In the genomic region with DNA sequence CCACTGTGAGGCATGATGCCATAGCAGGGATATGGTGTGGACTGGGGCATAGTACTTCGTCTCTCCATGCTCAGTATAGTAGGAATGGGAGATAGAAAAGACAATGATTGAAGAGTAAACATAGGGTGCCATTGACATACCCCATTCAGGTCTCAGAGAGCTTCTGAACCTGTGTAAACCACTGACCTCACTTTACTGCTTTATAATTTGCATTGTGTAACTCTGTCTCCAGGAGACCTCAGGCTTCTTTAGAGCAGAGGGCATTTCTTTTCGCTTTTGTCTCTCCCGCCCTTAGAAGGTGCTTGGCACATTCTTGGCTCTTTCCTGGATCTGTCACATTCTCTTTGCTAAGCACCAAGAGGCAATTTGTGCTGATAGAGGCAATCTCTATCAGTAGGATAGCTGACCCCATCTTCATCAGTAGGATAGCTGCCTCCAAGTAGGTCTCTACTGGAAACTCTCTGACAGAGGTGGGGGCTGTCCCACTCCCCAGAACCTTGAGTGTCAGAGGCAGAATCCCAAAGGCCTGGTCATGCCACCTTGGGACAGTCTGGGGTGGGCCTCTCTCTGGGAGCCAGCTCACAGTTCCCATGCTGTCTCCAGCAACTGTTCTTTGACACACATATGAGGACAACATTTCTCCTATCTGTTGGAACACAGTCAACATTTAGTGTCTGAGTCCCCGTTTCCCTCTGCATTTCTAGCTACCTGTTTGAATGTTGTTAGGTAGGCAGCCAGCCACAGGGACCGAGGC, we compare ENCODE assay signal across 24 cellular contexts.
DNase-seq lines count a peak whose midpoint lies in the region; TF ChIP-seq lines count a peak whose summit lies in the region.
"Had no signal": no experiment of that assay in that cellular context is flagged by ENCODE, and none has a peak within 500 bp of the region (broad histone marks: within the 10 kb centered on the region; RNA-seq: fewer than 3 reads in every experiment).

No MANE protein-coding gene starts in this region.

- H3K9me2 ChIP-seq in Loucy (replicated peaks; ENCODE audit: low read depth, low read length) = no peaks in the 10 kb centered on the region

- no peak overlapping the region for H3K27ac ChIP-seq in endodermal cell (ENCODE audit: low read depth, low read length)
- H3K27ac ChIP-seq: 22Rv1, PC-9 had no signal

- H3K27me3 ChIP-seq in Loucy (ENCODE audit: insufficient read depth, low read length, poor library complexity, severe bottlenecking) = no peaks in the 10 kb centered on the region
- no peaks in the 10 kb centered on the region for H3K27me3 ChIP-seq in endodermal cell (ENCODE audit: control insufficient read depth, insufficient read depth, low read length, poor library complexity, severe bottlenecking)

- peak overlapping the region; percentile 71 for H3K4me2 ChIP-seq in Loucy (ENCODE audit: low read depth, low read length, poor library complexity, severe bottlenecking)
- H3K4me2 ChIP-seq: PC-9 had no signal

- 86 to 89% methylated on average over 4 to 5 of the region's 5 CpGs for WGBS in endodermal cell (ENCODE audit: insufficient coverage in 1 of 2, insufficient read length in 1 of 2), 2 experiments

- H3K36me3 ChIP-seq in Loucy (ENCODE audit: insufficient read depth, low read length) = no peaks in the 10 kb centered on the region
- no peaks in the 10 kb centered on the region for H3K36me3 ChIP-seq in endodermal cell (ENCODE audit: control insufficient read depth, insufficient read depth, low read length)

- 0 out of 2 replicates have a peak, but pooled peaks cover 4% of the 10 kb centered on the region for H3F3A ChIP-seq in Loucy (ENCODE audit: low read depth)

- TF ChIP-seq CTCF in Loucy (conservative IDR thresholded peaks at IDR 0.05; ENCODE audit: low read length) (no peak), endodermal cell (conservative IDR thresholded peaks at IDR 0.05) (no peak), osteocyte (IDR thresholded peaks at IDR 0.05) (no peak), HFFc6 (IDR thresholded peaks at IDR 0.05) (no peak)

- H2AFZ ChIP-seq in Loucy (ENCODE audit: low read length) = no peak overlapping the region
- H2AFZ ChIP-seq: PC-9 had no signal

- H3K27me3 Mint-ChIP-seq in endodermal cell (ENCODE audit: insufficient read depth) (peaks cover 9% of the 10 kb centered on the region), osteocyte (ENCODE audit: unreplicated experiment) (no peaks in the 10 kb centered on the region), HFFc6 (ENCODE audit: insufficient read depth) (peaks cover 3% of the 10 kb centered on the region; the same call in 1 of the 2 replicates)
- H3K27me3 Mint-ChIP-seq: CD4-positive, alpha-beta T cell had no signal

- H3K4me1 ChIP-seq in Loucy (ENCODE audit: insufficient read depth, low read length, poor library complexity, severe bottlenecking) = peaks cover 92% of the 10 kb centered on the region
- no peaks in the 10 kb centered on the region for H3K4me1 ChIP-seq in endodermal cell (ENCODE audit: control insufficient read depth, insufficient read depth, low read length)

- no peak overlapping the region for H3K27ac Mint-ChIP-seq in endodermal cell
- H3K27ac Mint-ChIP-seq in osteocyte (ENCODE audit: unreplicated experiment) = no peak overlapping the region
- H3K27ac Mint-ChIP-seq in HFFc6 = no peak overlapping the region
- H3K27ac Mint-ChIP-seq: CD4-positive, alpha-beta T cell had no signal

- DNase-seq in DMS153 (lab: John Stamatoyannopoulos, UW) = peak; percentile 1
- no peak for DNase-seq in DMS153 treated with DMSO at 0.1 percent for 48 hours (lab: John Stamatoyannopoulos, UW; ENCODE audit: unreplicated experiment)
- DNase-seq in endodermal cell = peak; percentile 32
- DNase-seq in osteocyte (ENCODE audit: extremely low spot score, unreplicated experiment) = peak; percentile 44
- no peak for DNase-seq in HFFc6
- DNase-seq in A172 (ENCODE audit: low spot score) = no peak
- no peak for DNase-seq in NCI-H146 (lab: John Stamatoyannopoulos, UW)
- DNase-seq: CD4-positive, alpha-beta T cell; H7; IMR-90; KG1; MM.1S; NCI-H1048; NCI-H1417; NCI-H1694 treated with DMSO at 0.1 percent for 48 hours; NCI-H2081; NCI-H2171; NCI-H345; NCI-H510A treated with DMSO at 0.1 percent for 48 hours; NCI-H82; NK-92 treated with Interleukin-12 subunit alpha and Interleukin-12 subunit beta, amount 100 ng/mL, for 24 hours; PC-9 had no signal

- H3K79me2 ChIP-seq in Loucy (ENCODE audit: insufficient read depth, low read length) = peaks cover 14% of the 10 kb centered on the region; the same call in 1 of the 2 replicates

- H3K36me3 Mint-ChIP-seq in endodermal cell (ENCODE audit: low read depth) (no peaks in the 10 kb centered on the region), osteocyte (ENCODE audit: unreplicated experiment) (no peaks in the 10 kb centered on the region), HFFc6 (ENCODE audit: low read depth) (no peaks in the 10 kb centered on the region)

- H3K4me3 Mint-ChIP-seq in endodermal cell (no peak overlapping the region), osteocyte (ENCODE audit: unreplicated experiment) (no peak overlapping the region), HFFc6 (no peak overlapping the region)
- H3K4me3 Mint-ChIP-seq: CD4-positive, alpha-beta T cell had no signal

- H3K4me1 Mint-ChIP-seq in endodermal cell (no peaks in the 10 kb centered on the region), osteocyte (ENCODE audit: unreplicated experiment) (no peaks in the 10 kb centered on the region), HFFc6 (ENCODE audit: low read depth) (no peaks in the 10 kb centered on the region)

- H3K9me3 Mint-ChIP-seq in endodermal cell (peaks cover 14% of the 10 kb centered on the region), osteocyte (ENCODE audit: unreplicated experiment) (no peaks in the 10 kb centered on the region), HFFc6 (peaks cover 50% of the 10 kb centered on the region)
- H3K9me3 Mint-ChIP-seq: CD4-positive, alpha-beta T cell had no signal

- H3K4me3 ChIP-seq in Loucy (ENCODE audit: low read length, poor library complexity, severe bottlenecking) = peak overlapping the region; percentile 53
- H3K4me3 ChIP-seq in endodermal cell (ENCODE audit: low read length) = no peak overlapping the region
- H3K4me3 ChIP-seq: PC-9 had no signal

- peak overlapping the region; percentile 60 for H3K9ac ChIP-seq in Loucy (ENCODE audit: low read depth, low read length, poor library complexity, severe bottlenecking)
- H3K9ac ChIP-seq in endodermal cell (ENCODE audit: extremely low read depth, low read length, poor library complexity, severe bottlenecking) = no peak overlapping the region

- H3K9me3 ChIP-seq in Loucy (ENCODE audit: insufficient read depth, low read depth, low read length) = no peaks in the 10 kb centered on the region
- no peaks in the 10 kb centered on the region for H3K9me3 ChIP-seq in endodermal cell (ENCODE audit: control insufficient read depth, low read length)

- H4K20me1 ChIP-seq in Loucy (ENCODE audit: insufficient read depth, low read length, poor library complexity, severe bottlenecking) = no peaks in the 10 kb centered on the region

Comparison
In these comparisons a context has a peak if more than half of its experiments do, and no peak if none do; other contexts are left out.
1. DNase-seq: peak in DMS153 (single experiment), endodermal cell (single experiment) and osteocyte (single experiment); none in DMS153 treated with DMSO at 0.1 percent for 48 hours (single experiment), HFFc6 (single experiment), A172 (single experiment) and NCI-H146 (single experiment).